Comparison of ENCODE assay signal across 9 cellular contexts in genomic region chr11:45658292-45658991, GRCh38. TPM values are rescaled to one million over a fixed set of nuclear protein-coding genes. Genes with fewer than 3 reads are reported as not detected.
DNase-seq lines count a peak whose midpoint lies in the region; ATAC-seq, FAIRE-seq and TF ChIP-seq lines count a peak whose summit lies in the region.
"Had no signal": no experiment of that assay in that cellular context is flagged by ENCODE, and none has a peak within 500 bp of the region (broad histone marks: within the 10 kb centered on the region; RNA-seq: fewer than 3 reads in every experiment).

No MANE protein-coding gene starts in this region.

- H3K4me3 Mint-ChIP-seq in astrocyte (ENCODE audit: unreplicated experiment) (no peak overlapping the region), T-helper 17 cell (no peak overlapping the region)
- no peak overlapping the region for H3K4me3 Mint-ChIP-seq in stimulated activated memory B cell treated with anti-CD40 and anti-IgM and Interleukin-4, amounts not matched to agents 10 μg/mL and 1 μg/mL and 100 μg/mL, for 72 hours

- no peak overlapping the region for H3K4me3 ChIP-seq in HFF-Myc (replicated peaks; ENCODE audit: low read depth, low read length)
- no peak overlapping the region for H3K4me3 ChIP-seq in astrocyte (ENCODE audit: insufficient read depth, low read depth, low read length)

- peaks cover 28% of the 10 kb centered on the region for H3K4me1 ChIP-seq in astrocyte (ENCODE audit: insufficient read depth, low read length)

- H2AFZ ChIP-seq in astrocyte (ENCODE audit: low read depth, low read length): peak overlapping the region; percentile 48

- ATAC-seq in stimulated activated memory B cell treated with anti-CD40 and anti-IgM and Interleukin-4, amounts not matched to agents 10 μg/mL and 1 μg/mL and 100 μg/mL, for 72 hours: peak; percentile 73
- ATAC-seq in GM19035 (IDR thresholded peaks at IDR 0.05; ENCODE audit: unreplicated experiment): no peak
- no peak for ATAC-seq in HG02840 (IDR thresholded peaks at IDR 0.05; ENCODE audit: low FRiP score, unreplicated experiment)
- no peak for ATAC-seq in GM18873 (IDR thresholded peaks at IDR 0.05; ENCODE audit: low FRiP score, unreplicated experiment)
- no peak for ATAC-seq in T-helper 17 cell

- H3K36me3 ChIP-seq in astrocyte (ENCODE audit: insufficient read depth, low read length): no peaks in the 10 kb centered on the region

- H3K9me3 ChIP-seq in astrocyte (ENCODE audit: insufficient read depth, low read depth, low read length) (no peaks in the 10 kb centered on the region), T-helper 17 cell (ENCODE audit: control insufficient read depth, low read length, poor library complexity, severe bottlenecking) (no peaks in the 10 kb centered on the region)

- H4K20me1 ChIP-seq in astrocyte (ENCODE audit: insufficient read depth, low read length): no peaks in the 10 kb centered on the region

- DNase-seq in HFF-Myc (ENCODE audit: extremely low read depth, low read depth): peak; percentile 7
- peak; percentile 52 for DNase-seq in astrocyte (ENCODE audit: low read depth)
- DNase-seq in iPS-NIHi7 (ENCODE audit: extremely low spot score): peak; percentile 82
- no peak for DNase-seq in T-helper 17 cell

- H3K9ac ChIP-seq in astrocyte (ENCODE audit: low read length): no peak overlapping the region

- H3K4me1 Mint-ChIP-seq in astrocyte (ENCODE audit: low read depth, unreplicated experiment) (peaks cover 23% of the 10 kb centered on the region), T-helper 17 cell (peaks cover 8% of the 10 kb centered on the region)
- H3K4me1 Mint-ChIP-seq in stimulated activated memory B cell treated with anti-CD40 and anti-IgM and Interleukin-4, amounts not matched to agents 10 μg/mL and 1 μg/mL and 100 μg/mL, for 72 hours: peaks cover 13% of the 10 kb centered on the region

- peaks cover 3% of the 10 kb centered on the region for H3K27me3 ChIP-seq in astrocyte (ENCODE audit: insufficient read depth, low read length)

- FAIRE-seq in astrocyte (lab: Jason Lieb, UNC): no peak

- peak overlapping the region; percentile 7 for H3K27ac ChIP-seq in astrocyte (ENCODE audit: low read depth, low read length)

- H3K79me2 ChIP-seq in astrocyte (ENCODE audit: insufficient read depth, low read length): no peaks in the 10 kb centered on the region

- H3K27me3 Mint-ChIP-seq in astrocyte (ENCODE audit: low read depth, unreplicated experiment) (peaks cover 22% of the 10 kb centered on the region), T-helper 17 cell (peaks cover 68% of the 10 kb centered on the region)
- peaks cover 71% of the 10 kb centered on the region for H3K27me3 Mint-ChIP-seq in stimulated activated memory B cell treated with anti-CD40 and anti-IgM and Interleukin-4, amounts not matched to agents 10 μg/mL and 1 μg/mL and 100 μg/mL, for 72 hours

- H3K9me3 Mint-ChIP-seq in astrocyte (ENCODE audit: unreplicated experiment): no peaks in the 10 kb centered on the region
- H3K9me3 Mint-ChIP-seq in stimulated activated memory B cell treated with anti-CD40 and anti-IgM and Interleukin-4, amounts not matched to agents 10 μg/mL and 1 μg/mL and 100 μg/mL, for 72 hours: no peaks in the 10 kb centered on the region
- H3K9me3 Mint-ChIP-seq: activated naive CD4-positive, alpha-beta T cell treated with anti-CD3 and anti-CD28 coated beads, Interleukin-2, amount 50 U/mL, for 72 hours had no signal

- no peaks in the 10 kb centered on the region for H3K36me3 Mint-ChIP-seq in astrocyte (ENCODE audit: low read depth, unreplicated experiment)
- no peaks in the 10 kb centered on the region for H3K36me3 Mint-ChIP-seq in stimulated activated memory B cell treated with anti-CD40 and anti-IgM and Interleukin-4, amounts not matched to agents 10 μg/mL and 1 μg/mL and 100 μg/mL, for 72 hours
- H3K36me3 Mint-ChIP-seq in T-helper 17 cell (ENCODE audit: low read depth): no peaks in the 10 kb centered on the region
- H3K36me3 Mint-ChIP-seq: activated naive CD4-positive, alpha-beta T cell treated with anti-CD3 and anti-CD28 coated beads, Interleukin-2, amount 50 U/mL, for 72 hours had no signal

- no peak for TF ChIP-seq CTCF in HFF-Myc (IDR thresholded peaks at IDR 0.05; ENCODE audit: low read depth, low read length, missing control alignments)
- no peak for TF ChIP-seq CTCF in astrocyte (IDR thresholded peaks at IDR 0.05; ENCODE audit: insufficient read depth, low read depth, low read length)

- H3K27ac Mint-ChIP-seq in astrocyte (ENCODE audit: unreplicated experiment) (peak overlapping the region; percentile 72), T-helper 17 cell (no peak overlapping the region)
- H3K27ac Mint-ChIP-seq in stimulated activated memory B cell treated with anti-CD40 and anti-IgM and Interleukin-4, amounts not matched to agents 10 μg/mL and 1 μg/mL and 100 μg/mL, for 72 hours: no peak overlapping the region
- H3K27ac Mint-ChIP-seq: activated naive CD4-positive, alpha-beta T cell treated with anti-CD3 and anti-CD28 coated beads, Interleukin-2, amount 50 U/mL, for 72 hours had no signal

- peak overlapping the region; percentile 68 for H3K4me2 ChIP-seq in astrocyte (ENCODE audit: low read length)

RNA-seq across cellular contexts. Expression of gene CHST1, which starts 7.0 kb away (rescaled TPM):
- total RNA-seq in astrocyte (2.6 and 3.0 TPM in 2 replicates), T-helper 17 cell (not detected)

Comparison
In these comparisons a context has a peak if more than half of its experiments do, and no peak if none do; other contexts are left out.
1. DNase-seq: peak in HFF-Myc (single experiment), astrocyte (single experiment) and iPS-NIHi7 (single experiment); none in T-helper 17 cell (0 of 3).